ENCODE assay signal across 9 cellular contexts in genomic region chr1:64223329-64224151, GRCh38. TPM values are rescaled to one million over a fixed set of nuclear protein-coding genes. Genes with fewer than 3 reads are reported as not detected.
DNase-seq lines count a peak whose midpoint lies in the region; ATAC-seq, FAIRE-seq and TF ChIP-seq lines count a peak whose summit lies in the region.
"Had no signal": no experiment of that assay in that cellular context is flagged by ENCODE, and none has a peak within 500 bp of the region (broad histone marks: within the 10 kb centered on the region; RNA-seq: fewer than 3 reads in every experiment).

No MANE protein-coding gene starts in this region.

- H3K27ac Mint-ChIP-seq in activated CD4-positive, alpha-beta T cell treated with anti-CD3 and anti-CD28 coated beads for 36 hours: peak overlapping the region; percentile 58
- peak overlapping the region; percentile 4; the same call in 1 of the 2 replicates for H3K27ac Mint-ChIP-seq in WTC11

- ATAC-seq in activated CD4-positive, alpha-beta T cell treated with anti-CD3 and anti-CD28 coated beads for 36 hours: peak; percentile 82
- peak; percentile 68 for ATAC-seq in HG03066 (IDR thresholded peaks at IDR 0.05; ENCODE audit: low read depth, unreplicated experiment)
- ATAC-seq in WTC11: no peak

- no peaks in the 10 kb centered on the region for H3K9me3 Mint-ChIP-seq in activated CD4-positive, alpha-beta T cell treated with anti-CD3 and anti-CD28 coated beads for 36 hours (ENCODE audit: low read depth)
- H3K9me3 Mint-ChIP-seq in WTC11: peaks cover 7% of the 10 kb centered on the region; the same call in 1 of the 2 replicates

- H3K27me3 Mint-ChIP-seq in activated CD4-positive, alpha-beta T cell treated with anti-CD3 and anti-CD28 coated beads for 36 hours: peaks cover 33% of the 10 kb centered on the region
- H3K27me3 Mint-ChIP-seq in WTC11 (ENCODE audit: low read depth): no peaks in the 10 kb centered on the region; the same call in 1 of the 2 replicates

- no peak overlapping the region for H3K4me3 Mint-ChIP-seq in activated CD4-positive, alpha-beta T cell treated with anti-CD3 and anti-CD28 coated beads for 36 hours
- H3K4me3 Mint-ChIP-seq in WTC11: no peak overlapping the region

- POLR2A ChIA-PET in activated CD4-positive, alpha-beta T cell treated with anti-CD3 and anti-CD28 coated beads for 36 hours (lab: Charles Lee): no interaction called here
- POLR2A ChIA-PET in WTC11 (lab: Charles Lee): no interaction called here

- no peak for TF ChIP-seq CTCF in WTC11 (IDR thresholded peaks at IDR 0.05)

- TF ChIP-seq POLR2A in GM12891 (IDR thresholded peaks at IDR 0.05; ENCODE audit: low read depth, low read length): no peak

- peaks cover 11% of the 10 kb centered on the region for H3K4me1 Mint-ChIP-seq in activated CD4-positive, alpha-beta T cell treated with anti-CD3 and anti-CD28 coated beads for 36 hours
- H3K4me1 Mint-ChIP-seq in WTC11: no peaks in the 10 kb centered on the region

- no peak for DNase-seq in activated CD4-positive, alpha-beta T cell treated with anti-CD3 and anti-CD28 coated beads for 36 hours
- no peak for DNase-seq in activated CD4-positive, alpha-beta T cell treated with anti-CD3 and anti-CD28 coated beads for 4 hours
- no peak for DNase-seq in WTC11 (ENCODE audit: low spot score)
- peak; percentile 90 for DNase-seq in renal cortical epithelial cell (ENCODE audit: low read depth)
- DNase-seq in GM12891 (ENCODE audit: insufficient read length, low spot score): no peak
- DNase-seq in DMS79 (lab: John Stamatoyannopoulos, UW): no peak
- no peak for DNase-seq in frontal cortex (ENCODE audit: low spot score in 2 of 2)

- CTCF ChIA-PET in activated CD4-positive, alpha-beta T cell treated with anti-CD3 and anti-CD28 coated beads for 36 hours (lab: Charles Lee): no interaction called here
- CTCF ChIA-PET in WTC11 (lab: Charles Lee): no interaction called here

- FAIRE-seq in GM12891 (lab: Jason Lieb, UNC) (no peak), frontal cortex (lab: Jason Lieb, UNC) (no peak)

- H3K36me3 Mint-ChIP-seq in activated CD4-positive, alpha-beta T cell treated with anti-CD3 and anti-CD28 coated beads for 36 hours (ENCODE audit: low read depth): no peaks in the 10 kb centered on the region
- H3K36me3 Mint-ChIP-seq in WTC11: no peaks in the 10 kb centered on the region

- intact Hi-C loops in activated CD4-positive, alpha-beta T cell treated with anti-CD3 and anti-CD28 coated beads for 36 hours (cut with DNase I, micrococcal nuclease): loop anchor here (2.0 to 5.0 kb wide), 2 partner anchors 51 kb away; no protein-coding TSS in a partner anchor

TF ChIP-seq in WTC11, 78 proteins besides CTCF, POLR2A, EP300 and RAD21 (continues in another document):
- TF ChIP-seq FOXK1 (CRISPR knock-in tag; IDR thresholded peaks at IDR 0.05) (no peak), SMAD4 (CRISPR knock-in tag; IDR thresholded peaks at IDR 0.05) (no peak), NR2C2 (CRISPR knock-in tag; IDR thresholded peaks at IDR 0.05) (no peak), FOXP4 (CRISPR knock-in tag; IDR thresholded peaks at IDR 0.05) (no peak), RORB (CRISPR knock-in tag; IDR thresholded peaks at IDR 0.05) (no peak)

TF ChIP-seq in GM12891, 5 proteins besides CTCF, POLR2A, EP300 and RAD21:
- TF ChIP-seq POU2F2 (IDR thresholded peaks at IDR 0.05; ENCODE audit: low read depth, low read length) (no peak), SPI1 (IDR thresholded peaks at IDR 0.05; ENCODE audit: low read depth, low read length) (no peak), PAX5 (IDR thresholded peaks at IDR 0.05; ENCODE audit: insufficient read depth, low read length, severe bottlenecking) (no peak), POLR2AphosphoS5 (IDR thresholded peaks at IDR 0.05; ENCODE audit: low read depth, low read length) (no peak), TAF1 (IDR thresholded peaks at IDR 0.05; ENCODE audit: low read depth, low read length) (no peak)

RNA-seq across cellular contexts. Expression of gene UBE2U, which starts 20.1 kb away (rescaled TPM):
- total RNA-seq in activated CD4-positive, alpha-beta T cell treated with anti-CD3 and anti-CD28 coated beads for 36 hours: not detected
- total RNA-seq in WTC11 (2021) (not detected in 3 replicates), renal cortical epithelial cell (0.10 TPM in 1 of 2 replicates, not detected in the other), frontal cortex (not detected)
- polyA plus RNA-seq in GM12891 (2012; ENCODE audit: low read depth, missing spikeins): not detected
- total RNA-seq: temporal lobe had no signal
